In the genomic region with DNA sequence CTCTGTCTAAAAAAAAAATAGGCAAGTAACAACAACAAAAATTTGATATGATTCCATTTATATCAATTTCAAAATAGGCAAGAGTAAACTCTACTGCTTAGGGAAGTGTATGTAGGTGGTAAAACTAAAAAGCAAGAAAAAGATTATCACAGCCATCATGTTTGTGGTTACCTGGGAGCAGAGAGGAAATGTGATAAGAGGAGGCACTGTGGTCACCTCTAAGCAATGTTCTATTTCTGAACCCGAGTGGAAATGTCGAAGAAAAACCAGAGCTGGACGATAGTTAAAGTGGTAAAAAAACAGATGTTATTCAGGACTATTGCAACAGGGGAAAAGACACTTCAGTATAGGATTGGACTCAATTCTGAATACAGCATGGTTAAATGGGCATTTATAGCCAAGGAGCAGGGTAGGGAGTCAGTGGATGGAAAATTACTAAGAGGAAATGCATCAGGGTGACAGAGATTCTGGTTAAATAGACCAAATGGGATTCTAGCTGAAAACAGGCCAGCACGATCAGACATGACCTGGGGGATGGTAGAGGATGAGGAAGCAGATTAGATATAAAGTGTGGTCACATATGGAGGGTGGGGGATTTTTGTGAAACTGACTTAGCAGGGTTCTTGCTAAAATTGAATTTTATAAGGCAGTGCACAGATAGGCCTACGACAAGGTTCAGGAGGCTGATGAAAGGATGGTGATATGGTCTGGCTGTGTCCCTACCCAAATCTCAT, we compare ENCODE assay signal across 10 cellular contexts. TPM values are rescaled to one million over a fixed set of nuclear protein-coding genes. Genes with fewer than 3 reads are reported as not detected.
DNase-seq lines count a peak whose midpoint lies in the region; ATAC-seq and TF ChIP-seq lines count a peak whose summit lies in the region.
"Had no signal": no experiment of that assay in that cellular context is flagged by ENCODE, and none has a peak within 500 bp of the region (broad histone marks: within the 10 kb centered on the region; RNA-seq: fewer than 3 reads in every experiment).

No MANE protein-coding gene starts in this region.

- peak overlapping the region; percentile 94 for H3K27ac Mint-ChIP-seq in activated CD8-positive, alpha-beta memory T cell treated with anti-CD3 and anti-CD28 coated beads, Interleukin-2, amount 10 ng/mL, durations not matched to agents 7 days and 5 days
- peak overlapping the region; percentile 96 for H3K27ac Mint-ChIP-seq in activated CD8-positive, alpha-beta T cell treated with anti-CD3 and anti-CD28 coated beads for 36 hours
- peak overlapping the region; percentile 3 for H3K27ac Mint-ChIP-seq in stimulated activated memory B cell treated with anti-CD40 and anti-IgM and Interleukin-4, amounts not matched to agents 10 μg/mL and 1 μg/mL and 100 μg/mL, for 72 hours

- H3K27me3 Mint-ChIP-seq in activated CD8-positive, alpha-beta memory T cell treated with anti-CD3 and anti-CD28 coated beads, Interleukin-2, amount 10 ng/mL, durations not matched to agents 7 days and 5 days: no peaks in the 10 kb centered on the region
- no peaks in the 10 kb centered on the region for H3K27me3 Mint-ChIP-seq in activated CD8-positive, alpha-beta T cell treated with anti-CD3 and anti-CD28 coated beads for 36 hours
- no peaks in the 10 kb centered on the region for H3K27me3 Mint-ChIP-seq in stimulated activated memory B cell treated with anti-CD40 and anti-IgM and Interleukin-4, amounts not matched to agents 10 μg/mL and 1 μg/mL and 100 μg/mL, for 72 hours

- ATAC-seq in activated CD8-positive, alpha-beta memory T cell treated with anti-CD3 and anti-CD28 coated beads, Interleukin-2, amount 10 ng/mL, durations not matched to agents 7 days and 5 days: peak; percentile 76
- ATAC-seq in HG03565 (IDR thresholded peaks at IDR 0.05; ENCODE audit: unreplicated experiment): peak; percentile 62
- peak; percentile 90 for ATAC-seq in activated CD8-positive, alpha-beta T cell treated with anti-CD3 and anti-CD28 coated beads for 36 hours
- ATAC-seq in stimulated activated memory B cell treated with anti-CD40 and anti-IgM and Interleukin-4, amounts not matched to agents 10 μg/mL and 1 μg/mL and 100 μg/mL, for 72 hours: peak; percentile 16
- no peak for ATAC-seq in GM21576 (IDR thresholded peaks at IDR 0.05; ENCODE audit: unreplicated experiment)
- ATAC-seq: body of pancreas had no signal

- no peak for TF ChIP-seq CTCF in activated CD8-positive, alpha-beta T cell treated with anti-CD3 and anti-CD28 coated beads for 36 hours (IDR thresholded peaks at IDR 0.05)

- H3K4me3 Mint-ChIP-seq in activated CD8-positive, alpha-beta memory T cell treated with anti-CD3 and anti-CD28 coated beads, Interleukin-2, amount 10 ng/mL, durations not matched to agents 7 days and 5 days: peak overlapping the region; percentile 41
- H3K4me3 Mint-ChIP-seq in activated CD8-positive, alpha-beta T cell treated with anti-CD3 and anti-CD28 coated beads for 36 hours: peak overlapping the region; percentile 45
- no peak overlapping the region for H3K4me3 Mint-ChIP-seq in stimulated activated memory B cell treated with anti-CD40 and anti-IgM and Interleukin-4, amounts not matched to agents 10 μg/mL and 1 μg/mL and 100 μg/mL, for 72 hours

- H3K4me1 Mint-ChIP-seq in activated CD8-positive, alpha-beta memory T cell treated with anti-CD3 and anti-CD28 coated beads, Interleukin-2, amount 10 ng/mL, durations not matched to agents 7 days and 5 days: peaks cover 37% of the 10 kb centered on the region
- peaks cover 34% of the 10 kb centered on the region for H3K4me1 Mint-ChIP-seq in activated CD8-positive, alpha-beta T cell treated with anti-CD3 and anti-CD28 coated beads for 36 hours (ENCODE audit: low read depth)
- peaks cover 10% of the 10 kb centered on the region for H3K4me1 Mint-ChIP-seq in stimulated activated memory B cell treated with anti-CD40 and anti-IgM and Interleukin-4, amounts not matched to agents 10 μg/mL and 1 μg/mL and 100 μg/mL, for 72 hours

- peaks cover 36% of the 10 kb centered on the region for H3K36me3 Mint-ChIP-seq in activated CD8-positive, alpha-beta memory T cell treated with anti-CD3 and anti-CD28 coated beads, Interleukin-2, amount 10 ng/mL, durations not matched to agents 7 days and 5 days
- peaks cover 25% of the 10 kb centered on the region for H3K36me3 Mint-ChIP-seq in activated CD8-positive, alpha-beta T cell treated with anti-CD3 and anti-CD28 coated beads for 36 hours (ENCODE audit: low read depth)
- peaks cover 12% of the 10 kb centered on the region for H3K36me3 Mint-ChIP-seq in stimulated activated memory B cell treated with anti-CD40 and anti-IgM and Interleukin-4, amounts not matched to agents 10 μg/mL and 1 μg/mL and 100 μg/mL, for 72 hours

- peak; percentile 54 for DNase-seq in activated CD8-positive, alpha-beta memory T cell treated with anti-CD3 and anti-CD28 coated beads, Interleukin-2, amount 10 ng/mL, durations not matched to agents 7 days and 5 days
- DNase-seq in activated CD8-positive, alpha-beta memory T cell treated with anti-CD3 and anti-CD28 coated beads, Interleukin-2, amount 50 U/mL, for 48 hours: no peak
- peak; percentile 65 for DNase-seq in activated CD8-positive, alpha-beta T cell treated with anti-CD3 and anti-CD28 coated beads for 36 hours
- no peak for DNase-seq in NCI-H1436 treated with DMSO at 0.1 percent for 48 hours (lab: John Stamatoyannopoulos, UW)
- no peak for DNase-seq in NK-92 (lab: John Stamatoyannopoulos, UW; ENCODE audit: unreplicated experiment)
- DNase-seq: body of pancreas, H7 had no signal

- CTCF ChIA-PET in activated CD8-positive, alpha-beta memory T cell treated with anti-CD3 and anti-CD28 coated beads, Interleukin-2, amount 10 ng/mL, durations not matched to agents 7 days and 5 days (lab: Charles Lee): interaction anchor here (1.0 kb wide), 1 partner anchor 20 kb away, joined by 3 read pairs; no protein-coding TSS in a partner anchor
- CTCF ChIA-PET in activated CD8-positive, alpha-beta T cell treated with anti-CD3 and anti-CD28 coated beads for 36 hours (lab: Charles Lee): no interaction called here

- intact Hi-C loops in activated CD8-positive, alpha-beta T cell treated with anti-CD3 and anti-CD28 coated beads for 36 hours (cut with micrococcal nuclease): loop anchor here (2.0 to 10.0 kb wide), 2 partner anchors 19 to 385 kb away; a partner anchor contains a TSS

- peaks cover 6% of the 10 kb centered on the region for H3K9me3 Mint-ChIP-seq in activated CD8-positive, alpha-beta memory T cell treated with anti-CD3 and anti-CD28 coated beads, Interleukin-2, amount 10 ng/mL, durations not matched to agents 7 days and 5 days (ENCODE audit: low read depth)
- peaks cover 1% of the 10 kb centered on the region for H3K9me3 Mint-ChIP-seq in activated CD8-positive, alpha-beta T cell treated with anti-CD3 and anti-CD28 coated beads for 36 hours
- H3K9me3 Mint-ChIP-seq in stimulated activated memory B cell treated with anti-CD40 and anti-IgM and Interleukin-4, amounts not matched to agents 10 μg/mL and 1 μg/mL and 100 μg/mL, for 72 hours: peaks cover 5% of the 10 kb centered on the region

- POLR2A ChIA-PET in activated CD8-positive, alpha-beta T cell treated with anti-CD3 and anti-CD28 coated beads for 36 hours (lab: Charles Lee): no interaction called here

RNA-seq across cellular contexts. Expression of a gene that starts 6.0 kb away (rescaled TPM):
- total RNA-seq in activated CD8-positive, alpha-beta memory T cell treated with anti-CD3 and anti-CD28 coated beads, Interleukin-2, amount 10 ng/mL, durations not matched to agents 7 days and 5 days: 10 to 100 TPM; 32.4 to 69.5 TPM
- total RNA-seq in activated CD8-positive, alpha-beta T cell treated with anti-CD3 and anti-CD28 coated beads for 36 hours: 10 to 100 TPM; 30.5 to 32.8 TPM

RNA-seq across cellular contexts. Expression of a gene that starts 19.2 kb away (rescaled TPM):
- total RNA-seq in activated CD8-positive, alpha-beta memory T cell treated with anti-CD3 and anti-CD28 coated beads, Interleukin-2, amount 10 ng/mL, durations not matched to agents 7 days and 5 days: 10 to 100 TPM; 11.1 to 21.6 TPM
- 1 to 10 TPM; 3.4 to 4.2 TPM for total RNA-seq in activated CD8-positive, alpha-beta T cell treated with anti-CD3 and anti-CD28 coated beads for 36 hours

RNA-seq across cellular contexts. Expression of a gene that starts 19.3 kb away (rescaled TPM):
- total RNA-seq in activated CD8-positive, alpha-beta memory T cell treated with anti-CD3 and anti-CD28 coated beads, Interleukin-2, amount 10 ng/mL, durations not matched to agents 7 days and 5 days: 10 to 100 TPM; 29.3 to 42.3 TPM
- 10 to 100 TPM; 17.3 to 18.4 TPM for total RNA-seq in activated CD8-positive, alpha-beta T cell treated with anti-CD3 and anti-CD28 coated beads for 36 hours

Comparison
In these comparisons a context has a peak if more than half of its experiments do, and no peak if none do; other contexts are left out.
1. DNase-seq: peak in activated CD8-positive, alpha-beta memory T cell treated with anti-CD3 and anti-CD28 coated beads, Interleukin-2, amount 10 ng/mL, durations not matched to agents 7 days and 5 days (single experiment) and activated CD8-positive, alpha-beta T cell treated with anti-CD3 and anti-CD28 coated beads for 36 hours (single experiment); none in activated CD8-positive, alpha-beta memory T cell treated with anti-CD3 and anti-CD28 coated beads, Interleukin-2, amount 50 U/mL, for 48 hours (single experiment), NCI-H1436 treated with DMSO at 0.1 percent for 48 hours (single experiment) and NK-92 (single experiment).
2. H3K27ac Mint-ChIP-seq: peak in every context shown above with its lines; median percentile 96 in activated CD8-positive, alpha-beta T cell treated with anti-CD3 and anti-CD28 coated beads for 36 hours; 94 in activated CD8-positive, alpha-beta memory T cell treated with anti-CD3 and anti-CD28 coated beads, Interleukin-2, amount 10 ng/mL, durations not matched to agents 7 days and 5 days; 3 in stimulated activated memory B cell treated with anti-CD40 and anti-IgM and Interleukin-4, amounts not matched to agents 10 μg/mL and 1 μg/mL and 100 μg/mL, for 72 hours.